ENCODE assay signal across 8 cellular contexts in the genomic region with DNA sequence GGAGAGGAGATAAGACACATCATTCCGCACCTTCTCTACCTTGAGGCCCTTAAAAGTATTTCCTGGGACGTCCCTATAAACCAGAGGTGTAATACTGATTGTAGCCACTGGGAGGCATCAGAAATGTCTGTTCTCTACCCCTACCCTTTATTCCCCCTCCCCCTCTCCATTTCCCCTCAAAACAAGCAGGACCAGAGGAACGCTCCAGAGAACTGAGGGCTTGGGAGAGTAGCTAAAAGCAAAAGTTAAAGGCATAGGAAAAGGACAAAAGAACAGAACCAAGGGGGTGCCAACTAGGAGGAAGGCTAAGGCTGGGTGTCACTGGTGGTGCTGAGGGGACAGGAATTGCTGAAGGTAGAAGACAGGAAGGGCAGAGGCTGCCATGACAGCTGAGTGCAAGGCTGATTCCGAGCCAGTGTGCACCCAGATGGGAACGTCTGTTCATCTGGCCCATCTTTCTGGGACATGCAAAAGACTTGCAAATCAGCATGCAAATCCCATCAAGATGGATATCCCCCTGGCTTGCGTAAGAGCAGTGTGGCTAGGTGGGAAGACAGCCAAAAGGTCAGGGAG. TPM values are rescaled to one million over a fixed set of nuclear protein-coding genes. Genes with fewer than 3 reads are reported as not detected.
DNase-seq lines count a peak whose midpoint lies in the region; ATAC-seq and TF ChIP-seq lines count a peak whose summit lies in the region.

No MANE protein-coding gene starts in this region.

- CTCF ChIA-PET in SK-N-SH (lab: Yijun Ruan, JAX) = interaction anchor here (0.6 to 4.0 kb wide), 24 partner anchors 9 to 92 kb away, joined by 3 to 52 read pairs (median 6); partner anchors contain the start of genes ENO3, INCA1, KIF1C and SLC52A1

- H3K4me2 ChIP-seq in SK-N-SH = no peak overlapping the region

- no peaks in the 10 kb centered on the region for H3K9me3 Mint-ChIP-seq in mesothelial cell of epicardium

- peaks cover 0 to 2% of the 10 kb centered on the region in 2 experiments; a peak in 1 of 4 replicates for H3K4me1 ChIP-seq in SK-N-SH (ENCODE audit: control insufficient read depth in 1 of 2, insufficient read depth in 2 of 2, low read depth in 1 of 2, low read length in 1 of 2)

- no peak for TF ChIP-seq EP300 in SK-N-SH (IDR thresholded peaks at IDR 0.05; ENCODE audit: borderline replicate concordance in 1 of 2, low read depth in 1 of 2, low read length in 1 of 2)

- DNase-seq in NCI-H1417 (lab: John Stamatoyannopoulos, UW) (peak; percentile 6 to 49 (median 24)), NCI-H1417 treated with DMSO at 0.1 percent for 48 hours (lab: John Stamatoyannopoulos, UW) (no peak), HT1080 (ENCODE audit: low read depth) (peak; percentile 44), SK-N-SH (peak; percentile 84), dedifferentiated amniotic fluid mesenchymal stem cell (ENCODE audit: extremely low spot score) (peak; percentile 31), mesothelial cell of epicardium (ENCODE audit: low spot score in 2 of 2, unreplicated experiment in 2 of 2) (no peak)

- peaks cover 8% of the 10 kb centered on the region for H3K4me1 Mint-ChIP-seq in mesothelial cell of epicardium

- TF ChIP-seq RAD21 in SK-N-SH (IDR thresholded peaks at IDR 0.05; ENCODE audit: low read length) = peak; percentile 69

- H3K27ac ChIP-seq in SK-N-SH (ENCODE audit: low read depth in 2 of 2, low read length in 1 of 2) = no peak overlapping the region

- WGBS in SK-N-SH (ENCODE audit: low lambda C conversion rate) = 43% methylated on average over 6 of the region's 6 CpGs

- no peaks in the 10 kb centered on the region for H3K9me2 ChIP-seq in SK-N-SH

- TF ChIP-seq CTCF in SK-N-SH (IDR thresholded peaks at IDR 0.05) (peak; percentile 73), mesothelial cell of epicardium (IDR thresholded peaks at IDR 0.05; ENCODE audit: unreplicated experiment) (peak; percentile 82)

- peaks cover 15 to 38% of the 10 kb centered on the region in 2 experiments for H3K36me3 ChIP-seq in SK-N-SH (replicated peaks in 1 of 2; ENCODE audit: control insufficient read depth in 1 of 2, insufficient read depth in 2 of 2, low read length in 1 of 2)

- no peak overlapping the region for H2AFZ ChIP-seq in SK-N-SH (ENCODE audit: low read depth)

- peaks cover 3% of the 10 kb centered on the region; the same call in 1 of the 2 replicates for H3K79me2 ChIP-seq in SK-N-SH (ENCODE audit: insufficient read depth)

- no peak overlapping the region for H3K9ac ChIP-seq in SK-N-SH

- H3K4me3 Mint-ChIP-seq in mesothelial cell of epicardium = no peak overlapping the region

- POLR2A ChIA-PET in SK-N-SH (lab: Yijun Ruan, JAX) = interaction anchor here (0.6 to 0.9 kb wide), 3 partner anchors 9 to 54 kb away, joined by 3 read pairs; partner anchors contain the start of gene RNF167

- H3K27ac Mint-ChIP-seq in mesothelial cell of epicardium = no peak overlapping the region

- H3F3A ChIP-seq in SK-N-SH (replicated peaks; ENCODE audit: insufficient read depth) = no peaks in the 10 kb centered on the region

- H3K4me3 ChIP-seq in SK-N-SH (ENCODE audit: low read depth in 2 of 2, low read length in 1 of 2) = no peak overlapping the region

- ATAC-seq in GM18498 (IDR thresholded peaks at IDR 0.05; ENCODE audit: unreplicated experiment) = no peak
- no peak for ATAC-seq in GM21381 (IDR thresholded peaks at IDR 0.05; ENCODE audit: unreplicated experiment)

- no peaks in the 10 kb centered on the region for H4K20me1 ChIP-seq in SK-N-SH (ENCODE audit: insufficient read depth)

- H3K27me3 ChIP-seq in SK-N-SH (ENCODE audit: insufficient read depth) = no peaks in the 10 kb centered on the region

- no peaks in the 10 kb centered on the region for H3K27me3 Mint-ChIP-seq in mesothelial cell of epicardium (ENCODE audit: low read depth)

- H3K36me3 Mint-ChIP-seq in mesothelial cell of epicardium = peaks cover 12% of the 10 kb centered on the region

- H3K9me3 ChIP-seq in SK-N-SH = no peaks in the 10 kb centered on the region

TF ChIP-seq in SK-N-SH, 30 proteins besides CTCF, POLR2A, EP300 and RAD21:
- TF ChIP-seq NFIC (IDR thresholded peaks at IDR 0.05; ENCODE audit: borderline replicate concordance) (no peak), GATA2 (CRISPR knock-in tag; IDR thresholded peaks at IDR 0.05) (no peak), SMC3 (IDR thresholded peaks at IDR 0.05; ENCODE audit: low read depth, low read length) (peak; percentile 68), TAF1 (IDR thresholded peaks at IDR 0.05; ENCODE audit: borderline replicate concordance, low read depth, low read length) (no peak), SIN3A (IDR thresholded peaks at IDR 0.05; ENCODE audit: borderline replicate concordance, low read depth, low read length) (no peak), TCF12 (IDR thresholded peaks at IDR 0.05) (no peak), POLR2AphosphoS5 (IDR thresholded peaks at IDR 0.05; ENCODE audit: low read depth, low read length) (no peak), CHD2 (IDR thresholded peaks at IDR 0.05; ENCODE audit: low read length, partially characterized antibody) (peak; percentile 32), YY1 (IDR thresholded peaks at IDR 0.05; ENCODE audit: low read depth) (no peak), RFX5 (IDR thresholded peaks at IDR 0.05; ENCODE audit: low read length) (no peak)
- TF ChIP-seq, protein P1, sequence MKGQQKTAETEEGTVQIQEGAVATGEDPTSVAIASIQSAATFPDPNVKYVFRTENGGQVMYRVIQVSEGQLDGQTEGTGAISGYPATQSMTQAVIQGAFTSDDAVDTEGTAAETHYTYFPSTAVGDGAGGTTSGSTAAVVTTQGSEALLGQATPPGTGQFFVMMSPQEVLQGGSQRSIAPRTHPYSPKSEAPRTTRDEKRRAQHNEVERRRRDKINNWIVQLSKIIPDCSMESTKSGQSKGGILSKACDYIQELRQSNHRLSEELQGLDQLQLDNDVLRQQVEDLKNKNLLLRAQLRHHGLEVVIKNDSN (IDR thresholded peaks at IDR 0.05; ENCODE audit: borderline replicate concordance, low read depth) = no peak

RNA-seq across cellular contexts. Expression of gene CAMTA2, which starts 6.7 kb away (rescaled TPM):
- total RNA-seq in HT1080 (2014; rRNA removed; shearing (Covaris generic)) = 7.6 and 14.3 TPM in 2 replicates
- 64.1 and 67.4 TPM in 2 replicates for polyA plus RNA-seq in HT1080 (2015; cell fraction: cytosol; rRNA removed)
- polyA plus RNA-seq in HT1080 (2015; cell fraction: nucleus; rRNA removed) = 137 and 168 TPM in 2 replicates
- 18.4 and 27.0 TPM in 2 replicates for polyA plus RNA-seq in SK-N-SH (2012; rRNA removed)
- 7.1 and 10.2 TPM in 2 replicates for polyA plus RNA-seq in SK-N-SH (2012; cell fraction: cytosol; rRNA removed)
- polyA plus RNA-seq in SK-N-SH (2012; cell fraction: nucleus; rRNA removed) = 101 and 118 TPM in 2 replicates
- 27.0 to 31.6 TPM (median 31.2 TPM) in 3 replicates for total RNA-seq in mesothelial cell of epicardium

RNA-seq across cellular contexts. Expression of gene SPAG7, which starts 13.1 kb away (rescaled TPM):
- total RNA-seq in HT1080 (2014; rRNA removed; shearing (Covaris generic)) = 75.6 and 81.8 TPM in 2 replicates
- polyA plus RNA-seq in HT1080 (2015; cell fraction: cytosol; rRNA removed) = 60.9 and 63.2 TPM in 2 replicates
- polyA plus RNA-seq in HT1080 (2015; cell fraction: nucleus; rRNA removed) = 66.6 and 81.1 TPM in 2 replicates
- 122 and 133 TPM in 2 replicates for polyA plus RNA-seq in SK-N-SH (2012; rRNA removed)
- 124 and 131 TPM in 2 replicates for polyA plus RNA-seq in SK-N-SH (2012; cell fraction: cytosol; rRNA removed)
- polyA plus RNA-seq in SK-N-SH (2012; cell fraction: nucleus; rRNA removed) = 148 and 166 TPM in 2 replicates
- 72.8 to 86.9 TPM (median 72.9 TPM) in 3 replicates for total RNA-seq in mesothelial cell of epicardium

RNA-seq across cellular contexts. Expression of gene INCA1, which starts 16.6 kb away (rescaled TPM):
- total RNA-seq in HT1080 (2014; rRNA removed; shearing (Covaris generic)) = 0.08 TPM in 1 of 2 replicates, not detected in the other
- polyA plus RNA-seq in HT1080 (2015; cell fraction: cytosol; rRNA removed) = 0.13 and 0.25 TPM in 2 replicates
- 0.20 and 0.22 TPM in 2 replicates for polyA plus RNA-seq in HT1080 (2015; cell fraction: nucleus; rRNA removed)
- polyA plus RNA-seq in SK-N-SH (2012; rRNA removed) = 1.2 and 1.3 TPM in 2 replicates
- 0.64 TPM in 2 replicates for polyA plus RNA-seq in SK-N-SH (2012; cell fraction: cytosol; rRNA removed)
- polyA plus RNA-seq in SK-N-SH (2012; cell fraction: nucleus; rRNA removed) = 6.1 and 7.0 TPM in 2 replicates
- 1.7 to 3.1 TPM (median 2.7 TPM) in 3 replicates for total RNA-seq in mesothelial cell of epicardium

RNA-seq across cellular contexts. Expression of gene KIF1C, which starts 17.0 kb away (rescaled TPM):
- 64.3 and 67.6 TPM in 2 replicates for total RNA-seq in HT1080 (2014; rRNA removed; shearing (Covaris generic))
- polyA plus RNA-seq in HT1080 (2015; cell fraction: cytosol; rRNA removed) = 37.8 and 44.4 TPM in 2 replicates
- 32.0 and 35.8 TPM in 2 replicates for polyA plus RNA-seq in HT1080 (2015; cell fraction: nucleus; rRNA removed)
- polyA plus RNA-seq in SK-N-SH (2012; rRNA removed) = 36.7 and 58.2 TPM in 2 replicates
- 51.2 and 53.6 TPM in 2 replicates for polyA plus RNA-seq in SK-N-SH (2012; cell fraction: cytosol; rRNA removed)
- 69.6 and 72.0 TPM in 2 replicates for polyA plus RNA-seq in SK-N-SH (2012; cell fraction: nucleus; rRNA removed)
- 78.5 to 82.9 TPM (median 81.7 TPM) in 3 replicates for total RNA-seq in mesothelial cell of epicardium

RNA-seq across cellular contexts. Expression of gene ENO3, which starts 29.8 kb away (rescaled TPM):
- total RNA-seq in HT1080 (2014; rRNA removed; shearing (Covaris generic)) = 2.5 and 3.0 TPM in 2 replicates
- polyA plus RNA-seq in HT1080 (2015; cell fraction: cytosol; rRNA removed) = 2.9 and 5.9 TPM in 2 replicates
- polyA plus RNA-seq in HT1080 (2015; cell fraction: nucleus; rRNA removed) = 51.8 and 55.4 TPM in 2 replicates
- polyA plus RNA-seq in SK-N-SH (2012; rRNA removed) = 29.2 and 32.5 TPM in 2 replicates
- 9.0 and 10.7 TPM in 2 replicates for polyA plus RNA-seq in SK-N-SH (2012; cell fraction: cytosol; rRNA removed)
- polyA plus RNA-seq in SK-N-SH (2012; cell fraction: nucleus; rRNA removed) = 214 and 261 TPM in 2 replicates
- total RNA-seq in mesothelial cell of epicardium = 21.2 to 25.3 TPM (median 22.4 TPM) in 3 replicates

Comparison
In these comparisons a context has a peak if more than half of its experiments do, and no peak if none do; other contexts are left out.
1. DNase-seq: peak in NCI-H1417 (3 of 3), HT1080 (single experiment), SK-N-SH (single experiment) and dedifferentiated amniotic fluid mesenchymal stem cell (single experiment); none in NCI-H1417 treated with DMSO at 0.1 percent for 48 hours (single experiment) and mesothelial cell of epicardium (0 of 2).